ENCODE assay signal across 8 cellular contexts in genomic region chr3:177394231-177395024, GRCh38.
A peak's percentile ranks its signal among the peaks of the same experiment; 100 is the strongest.
DNase-seq lines count a peak whose midpoint lies in the region; ATAC-seq and TF ChIP-seq lines count a peak whose summit lies in the region.
"Not testable (repeated sequence)": the region's sequence is repeated elsewhere in the genome, so short reads cannot be mapped to it uniquely, and the experiment has no call there.

No MANE protein-coding gene starts in this region.

- not testable (repeated sequence) for H3K4me1 ChIP-seq in HUES6 (ENCODE audit: control insufficient read depth, insufficient read depth, low read length); endodermal cell (ENCODE audit: control insufficient read depth, insufficient read depth, low read length); suprapubic skin

- BruUV-seq in Calu3 (replicated peaks; lab: Mats Ljungman, UMichigan), result not testable (repeated sequence)

- not testable (repeated sequence) for H3K27ac Mint-ChIP-seq in Calu3 (ENCODE audit: unreplicated experiment); neural crest cell (ENCODE audit: unreplicated experiment)
- peak overlapping the region; percentile 5 for H3K27ac Mint-ChIP-seq in activated naive CD4-positive, alpha-beta T cell treated with anti-CD3 and anti-CD28 coated beads, Interleukin-2, amount 10 ng/mL, durations not matched to agents 7 days and 5 days
- H3K27ac Mint-ChIP-seq in endodermal cell, result peak overlapping the region; percentile 80

- H3K9me3 ChIP-seq in HUES6 (ENCODE audit: control insufficient read depth, insufficient read depth, low read depth, low read length); endodermal cell (ENCODE audit: control insufficient read depth, low read length); suprapubic skin: not testable (repeated sequence)

- H3K36me3 ChIP-seq in HUES6 (ENCODE audit: control insufficient read depth, insufficient read depth, low read length); endodermal cell (ENCODE audit: control insufficient read depth, insufficient read depth, low read length); suprapubic skin: not testable (repeated sequence)

- H3K9ac ChIP-seq in HUES6 (ENCODE audit: low read length), result peak overlapping the region; percentile 39
- not testable (repeated sequence) for H3K9ac ChIP-seq in endodermal cell (ENCODE audit: extremely low read depth, low read length, poor library complexity, severe bottlenecking)

- H3K4me3 Mint-ChIP-seq in Calu3 (ENCODE audit: low read depth, unreplicated experiment), result peak overlapping the region; percentile 71
- H3K4me3 Mint-ChIP-seq in activated naive CD4-positive, alpha-beta T cell treated with anti-CD3 and anti-CD28 coated beads, Interleukin-2, amount 10 ng/mL, durations not matched to agents 7 days and 5 days, result not testable (repeated sequence)
- H3K4me3 Mint-ChIP-seq in endodermal cell, result peak overlapping the region; percentile 61
- H3K4me3 Mint-ChIP-seq in neural crest cell, result peak overlapping the region; percentile 81

- intact Hi-C loops in Calu3 (cut with micrococcal nuclease; ENCODE audit: unreplicated experiment); left colon (cut with DNase I, micrococcal nuclease): not testable (repeated sequence)

- TF ChIP-seq EP300 in suprapubic skin (IDR thresholded peaks at IDR 0.05), result not testable (repeated sequence)

- TF ChIP-seq POLR2A in suprapubic skin (IDR thresholded peaks at IDR 0.05), result not testable (repeated sequence)

- not testable (repeated sequence) for H3K27ac ChIP-seq in HUES6 (ENCODE audit: low read depth, low read length); endodermal cell (ENCODE audit: low read depth, low read length); suprapubic skin
- peak overlapping the region; percentile 93; the same call in 1 of the 2 replicates for H3K27ac ChIP-seq in VCaP

- H3K36me3 Mint-ChIP-seq in Calu3 (ENCODE audit: insufficient read depth, unreplicated experiment); activated naive CD4-positive, alpha-beta T cell treated with anti-CD3 and anti-CD28 coated beads, Interleukin-2, amount 10 ng/mL, durations not matched to agents 7 days and 5 days; endodermal cell (ENCODE audit: low read depth); neural crest cell (ENCODE audit: low read depth): not testable (repeated sequence)

- not testable (repeated sequence) for H3K27me3 Mint-ChIP-seq in Calu3 (ENCODE audit: unreplicated experiment); activated naive CD4-positive, alpha-beta T cell treated with anti-CD3 and anti-CD28 coated beads, Interleukin-2, amount 10 ng/mL, durations not matched to agents 7 days and 5 days; endodermal cell (ENCODE audit: insufficient read depth); neural crest cell (ENCODE audit: low read depth)

- CTCF ChIA-PET in Calu3 (lab: Charles Lee); activated naive CD4-positive, alpha-beta T cell treated with anti-CD3 and anti-CD28 coated beads, Interleukin-2, amount 10 ng/mL, durations not matched to agents 7 days and 5 days (lab: Charles Lee): not testable (repeated sequence)

- ATAC-seq in left colon, result peak; percentile 14

- H3K9me3 Mint-ChIP-seq in Calu3 (ENCODE audit: low read depth, unreplicated experiment); activated naive CD4-positive, alpha-beta T cell treated with anti-CD3 and anti-CD28 coated beads, Interleukin-2, amount 10 ng/mL, durations not matched to agents 7 days and 5 days; neural crest cell: not testable (repeated sequence)
- H3K9me3 Mint-ChIP-seq in endodermal cell, result peaks cover 12% of the 10 kb centered on the region

- not testable (repeated sequence) for H3K4me1 Mint-ChIP-seq in Calu3 (ENCODE audit: low read depth, unreplicated experiment); activated naive CD4-positive, alpha-beta T cell treated with anti-CD3 and anti-CD28 coated beads, Interleukin-2, amount 10 ng/mL, durations not matched to agents 7 days and 5 days; endodermal cell
- H3K4me1 Mint-ChIP-seq in neural crest cell, result peaks cover 12% of the 10 kb centered on the region

- TF ChIP-seq CTCF in Calu3 (IDR thresholded peaks at IDR 0.05; ENCODE audit: unreplicated experiment); VCaP (conservative IDR thresholded peaks at IDR 0.05); endodermal cell (conservative IDR thresholded peaks at IDR 0.05); neural crest cell (conservative IDR thresholded peaks at IDR 0.05); suprapubic skin (IDR thresholded peaks at IDR 0.05): not testable (repeated sequence)

- H3K4me3 ChIP-seq in HUES6 (ENCODE audit: low read depth, low read length) (peak overlapping the region; percentile 51), suprapubic skin (peak overlapping the region; percentile 9)
- H3K4me3 ChIP-seq in endodermal cell (ENCODE audit: low read length), result not testable (repeated sequence)

- not testable (repeated sequence) for DNase-seq in Calu3; activated naive CD4-positive, alpha-beta T cell treated with anti-CD3 and anti-CD28 coated beads, Interleukin-2, amount 10 ng/mL, durations not matched to agents 7 days and 5 days; endodermal cell; left colon; neural crest cell (ENCODE audit: low read depth, low spot score); suprapubic skin (ENCODE audit: low spot score in 2 of 2)

- 56 to 90% methylated on average over 3 to 23 of the region's 33 CpGs for WGBS in endodermal cell (ENCODE audit: insufficient coverage in 1 of 2, insufficient read length in 1 of 2), 2 experiments
- 83% methylated on average over 29 of the region's 33 CpGs for WGBS in suprapubic skin

- H3K27me3 ChIP-seq in HUES6 (ENCODE audit: control insufficient read depth, insufficient read depth, low read length); endodermal cell (ENCODE audit: control insufficient read depth, insufficient read depth, low read length, poor library complexity, severe bottlenecking); suprapubic skin: not testable (repeated sequence)
